ENCODE assay signal across 1 cellular context in the genomic region with DNA sequence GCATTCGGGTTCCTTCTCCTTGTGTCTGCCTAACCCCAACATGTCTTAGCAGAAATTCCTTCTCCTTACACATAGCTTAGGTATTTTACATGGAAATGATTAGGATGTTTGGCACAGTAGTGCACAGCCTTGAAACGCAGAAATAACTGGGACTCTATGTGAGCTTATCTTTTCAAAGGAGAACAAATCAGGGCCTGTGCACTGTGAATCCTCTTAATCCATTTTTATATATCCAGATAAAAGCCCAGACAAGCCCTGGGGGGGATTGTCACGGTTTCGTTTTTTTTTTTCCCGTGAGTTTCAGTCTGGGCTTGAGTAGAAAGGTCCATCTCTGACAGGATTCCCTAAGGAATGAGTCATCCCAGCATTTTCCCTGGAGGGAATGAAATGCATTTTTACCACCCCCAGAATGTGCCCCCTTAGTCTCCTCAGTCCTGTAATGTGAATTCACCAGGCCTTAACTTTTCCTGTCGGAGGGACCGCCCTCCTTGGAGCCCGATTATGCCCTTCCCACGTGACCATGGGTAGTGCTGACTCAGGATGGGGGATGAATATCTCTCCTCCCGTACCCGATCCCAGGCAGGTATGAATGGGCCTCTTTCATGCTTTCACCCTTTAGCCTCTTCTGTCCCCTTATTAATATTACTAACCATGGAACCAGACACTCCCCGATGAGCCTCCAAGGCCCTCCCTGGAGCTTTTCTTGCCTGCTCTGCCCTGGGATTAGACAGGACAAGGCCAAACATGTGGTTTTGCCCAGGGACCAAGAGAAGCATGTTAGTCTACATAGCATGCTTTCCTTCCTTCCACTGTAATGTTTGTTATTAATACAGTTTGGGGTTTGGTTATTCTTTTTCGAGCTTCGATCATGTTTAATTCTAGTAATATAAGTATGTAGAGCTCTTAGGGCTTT.
TF ChIP-seq lines count a peak whose summit lies in the region.

No MANE protein-coding gene starts in this region.

TF ChIP-seq in HepG2, 621 proteins besides CTCF, POLR2A, EP300 and RAD21 (continued from another document):
- TF ChIP-seq, protein P1, sequence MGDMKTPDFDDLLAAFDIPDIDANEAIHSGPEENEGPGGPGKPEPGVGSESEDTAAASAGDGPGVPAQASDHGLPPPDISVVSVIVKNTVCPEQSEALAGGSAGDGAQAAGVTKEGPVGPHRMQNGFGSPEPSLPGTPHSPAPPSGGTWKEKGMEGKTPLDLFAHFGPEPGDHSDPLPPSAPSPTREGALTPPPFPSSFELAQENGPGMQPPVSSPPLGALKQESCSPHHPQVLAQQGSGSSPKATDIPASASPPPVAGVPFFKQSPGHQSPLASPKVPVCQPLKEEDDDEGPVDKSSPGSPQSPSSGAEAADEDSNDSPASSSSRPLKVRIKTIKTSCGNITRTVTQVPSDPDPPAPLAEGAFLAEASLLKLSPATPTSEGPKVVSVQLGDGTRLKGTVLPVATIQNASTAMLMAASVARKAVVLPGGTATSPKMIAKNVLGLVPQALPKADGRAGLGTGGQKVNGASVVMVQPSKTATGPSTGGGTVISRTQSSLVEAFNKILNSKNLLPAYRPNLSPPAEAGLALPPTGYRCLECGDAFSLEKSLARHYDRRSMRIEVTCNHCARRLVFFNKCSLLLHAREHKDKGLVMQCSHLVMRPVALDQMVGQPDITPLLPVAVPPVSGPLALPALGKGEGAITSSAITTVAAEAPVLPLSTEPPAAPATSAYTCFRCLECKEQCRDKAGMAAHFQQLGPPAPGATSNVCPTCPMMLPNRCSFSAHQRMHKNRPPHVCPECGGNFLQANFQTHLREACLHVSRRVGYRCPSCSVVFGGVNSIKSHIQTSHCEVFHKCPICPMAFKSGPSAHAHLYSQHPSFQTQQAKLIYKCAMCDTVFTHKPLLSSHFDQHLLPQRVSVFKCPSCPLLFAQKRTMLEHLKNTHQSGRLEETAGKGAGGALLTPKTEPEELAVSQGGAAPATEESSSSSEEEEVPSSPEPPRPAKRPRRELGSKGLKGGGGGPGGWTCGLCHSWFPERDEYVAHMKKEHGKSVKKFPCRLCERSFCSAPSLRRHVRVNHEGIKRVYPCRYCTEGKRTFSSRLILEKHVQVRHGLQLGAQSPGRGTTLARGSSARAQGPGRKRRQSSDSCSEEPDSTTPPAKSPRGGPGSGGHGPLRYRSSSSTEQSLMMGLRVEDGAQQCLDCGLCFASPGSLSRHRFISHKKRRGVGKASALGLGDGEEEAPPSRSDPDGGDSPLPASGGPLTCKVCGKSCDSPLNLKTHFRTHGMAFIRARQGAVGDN (CRISPR knock-in tag; IDR thresholded peaks at IDR 0.05): no peak
- 0 out of 2 replicates have a peak, but pooled peaks have one; percentile 28 for TF ChIP-seq ZNF713 (CRISPR knock-in tag; IDR thresholded peaks at IDR 0.05)
- TF ChIP-seq ETV5 (CRISPR knock-in tag; IDR thresholded peaks at IDR 0.05; ENCODE audit: borderline replicate concordance): no peak
- TF ChIP-seq PHF20 (CRISPR knock-in tag; IDR thresholded peaks at IDR 0.05): 0 out of 2 replicates have a peak, but pooled peaks have one; percentile 38
- TF ChIP-seq PHF8 (CRISPR knock-in tag; IDR thresholded peaks at IDR 0.05): 0 out of 2 replicates have a peak, but pooled peaks have one; percentile 15
- no peak for TF ChIP-seq HDAC6 (IDR thresholded peaks at IDR 0.05; ENCODE audit: low read depth, low read length)
- TF ChIP-seq NPAS2 (CRISPR knock-in tag; IDR thresholded peaks at IDR 0.05; ENCODE audit: borderline replicate concordance): no peak
- TF ChIP-seq, protein P2, sequence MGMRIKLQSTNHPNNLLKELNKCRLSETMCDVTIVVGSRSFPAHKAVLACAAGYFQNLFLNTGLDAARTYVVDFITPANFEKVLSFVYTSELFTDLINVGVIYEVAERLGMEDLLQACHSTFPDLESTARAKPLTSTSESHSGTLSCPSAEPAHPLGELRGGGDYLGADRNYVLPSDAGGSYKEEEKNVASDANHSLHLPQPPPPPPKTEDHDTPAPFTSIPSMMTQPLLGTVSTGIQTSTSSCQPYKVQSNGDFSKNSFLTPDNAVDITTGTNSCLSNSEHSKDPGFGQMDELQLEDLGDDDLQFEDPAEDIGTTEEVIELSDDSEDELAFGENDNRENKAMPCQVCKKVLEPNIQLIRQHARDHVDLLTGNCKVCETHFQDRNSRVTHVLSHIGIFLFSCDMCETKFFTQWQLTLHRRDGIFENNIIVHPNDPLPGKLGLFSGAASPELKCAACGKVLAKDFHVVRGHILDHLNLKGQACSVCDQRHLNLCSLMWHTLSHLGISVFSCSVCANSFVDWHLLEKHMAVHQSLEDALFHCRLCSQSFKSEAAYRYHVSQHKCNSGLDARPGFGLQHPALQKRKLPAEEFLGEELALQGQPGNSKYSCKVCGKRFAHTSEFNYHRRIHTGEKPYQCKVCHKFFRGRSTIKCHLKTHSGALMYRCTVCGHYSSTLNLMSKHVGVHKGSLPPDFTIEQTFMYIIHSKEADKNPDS (CRISPR knock-in tag; IDR thresholded peaks at IDR 0.05): no peak
- TF ChIP-seq NCOA5 (CRISPR knock-in tag; IDR thresholded peaks at IDR 0.05): no peak
- TF ChIP-seq MAFF (IDR thresholded peaks at IDR 0.05; ENCODE audit: low read depth, low read length): peak; percentile 83
- TF ChIP-seq KLF11 (CRISPR knock-in tag; IDR thresholded peaks at IDR 0.05): no peak
- TF ChIP-seq KDM2A (CRISPR knock-in tag; IDR thresholded peaks at IDR 0.05; ENCODE audit: borderline replicate concordance, low read depth): peak; percentile 44; the same call in 1 of the 2 replicates
- peak; percentile 79 to 87 for TF ChIP-seq MAFK (conservative IDR thresholded peaks at IDR 0.05 in 1 of 2, IDR thresholded peaks at IDR 0.05 in 1 of 2; ENCODE audit: low read length in 2 of 2)
- TF ChIP-seq SOX5 (CRISPR knock-in tag; IDR thresholded peaks at IDR 0.05; ENCODE audit: borderline replicate concordance): 0 out of 2 replicates have a peak, but pooled peaks have one; percentile 15
- no peak for TF ChIP-seq ZBTB8A (CRISPR knock-in tag; IDR thresholded peaks at IDR 0.05; ENCODE audit: borderline replicate concordance, low read depth)
- TF ChIP-seq, protein P3, sequence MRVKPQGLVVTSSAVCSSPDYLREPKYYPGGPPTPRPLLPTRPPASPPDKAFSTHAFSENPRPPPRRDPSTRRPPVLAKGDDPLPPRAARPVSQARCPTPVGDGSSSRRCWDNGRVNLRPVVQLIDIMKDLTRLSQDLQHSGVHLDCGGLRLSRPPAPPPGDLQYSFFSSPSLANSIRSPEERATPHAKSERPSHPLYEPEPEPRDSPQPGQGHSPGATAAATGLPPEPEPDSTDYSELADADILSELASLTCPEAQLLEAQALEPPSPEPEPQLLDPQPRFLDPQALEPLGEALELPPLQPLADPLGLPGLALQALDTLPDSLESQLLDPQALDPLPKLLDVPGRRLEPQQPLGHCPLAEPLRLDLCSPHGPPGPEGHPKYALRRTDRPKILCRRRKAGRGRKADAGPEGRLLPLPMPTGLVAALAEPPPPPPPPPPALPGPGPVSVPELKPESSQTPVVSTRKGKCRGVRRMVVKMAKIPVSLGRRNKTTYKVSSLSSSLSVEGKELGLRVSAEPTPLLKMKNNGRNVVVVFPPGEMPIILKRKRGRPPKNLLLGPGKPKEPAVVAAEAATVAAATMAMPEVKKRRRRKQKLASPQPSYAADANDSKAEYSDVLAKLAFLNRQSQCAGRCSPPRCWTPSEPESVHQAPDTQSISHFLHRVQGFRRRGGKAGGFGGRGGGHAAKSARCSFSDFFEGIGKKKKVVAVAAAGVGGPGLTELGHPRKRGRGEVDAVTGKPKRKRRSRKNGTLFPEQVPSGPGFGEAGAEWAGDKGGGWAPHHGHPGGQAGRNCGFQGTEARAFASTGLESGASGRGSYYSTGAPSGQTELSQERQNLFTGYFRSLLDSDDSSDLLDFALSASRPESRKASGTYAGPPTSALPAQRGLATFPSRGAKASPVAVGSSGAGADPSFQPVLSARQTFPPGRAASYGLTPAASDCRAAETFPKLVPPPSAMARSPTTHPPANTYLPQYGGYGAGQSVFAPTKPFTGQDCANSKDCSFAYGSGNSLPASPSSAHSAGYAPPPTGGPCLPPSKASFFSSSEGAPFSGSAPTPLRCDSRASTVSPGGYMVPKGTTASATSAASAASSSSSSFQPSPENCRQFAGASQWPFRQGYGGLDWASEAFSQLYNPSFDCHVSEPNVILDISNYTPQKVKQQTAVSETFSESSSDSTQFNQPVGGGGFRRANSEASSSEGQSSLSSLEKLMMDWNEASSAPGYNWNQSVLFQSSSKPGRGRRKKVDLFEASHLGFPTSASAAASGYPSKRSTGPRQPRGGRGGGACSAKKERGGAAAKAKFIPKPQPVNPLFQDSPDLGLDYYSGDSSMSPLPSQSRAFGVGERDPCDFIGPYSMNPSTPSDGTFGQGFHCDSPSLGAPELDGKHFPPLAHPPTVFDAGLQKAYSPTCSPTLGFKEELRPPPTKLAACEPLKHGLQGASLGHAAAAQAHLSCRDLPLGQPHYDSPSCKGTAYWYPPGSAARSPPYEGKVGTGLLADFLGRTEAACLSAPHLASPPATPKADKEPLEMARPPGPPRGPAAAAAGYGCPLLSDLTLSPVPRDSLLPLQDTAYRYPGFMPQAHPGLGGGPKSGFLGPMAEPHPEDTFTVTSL (CRISPR knock-in tag; IDR thresholded peaks at IDR 0.05; ENCODE audit: borderline replicate concordance): no peak
